ENCODE assay signal across 22 cellular contexts in the genomic region with DNA sequence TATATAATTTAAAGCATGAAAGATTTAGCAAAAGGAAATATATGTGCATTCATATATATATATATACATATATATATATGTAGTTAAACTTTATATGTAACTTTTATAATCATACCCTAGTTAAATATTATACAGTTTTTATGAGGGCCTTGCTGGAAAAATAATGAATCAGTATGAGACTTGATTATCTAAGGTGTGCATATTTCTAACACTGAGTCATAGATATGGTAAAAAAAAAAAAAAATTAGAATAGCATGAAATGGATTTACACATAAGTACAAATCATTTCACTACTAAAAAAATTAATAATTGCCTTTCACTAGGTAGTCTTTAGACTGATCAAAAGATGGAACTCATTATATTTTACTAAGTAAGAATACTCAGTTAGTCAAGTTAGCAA. TPM values are rescaled to one million over a fixed set of nuclear protein-coding genes. Genes with fewer than 3 reads are reported as not detected.
A peak's percentile ranks its signal among the peaks of the same experiment; 100 is the strongest.
DNase-seq lines count a peak whose midpoint lies in the region; ATAC-seq, FAIRE-seq and TF ChIP-seq lines count a peak whose summit lies in the region.
"Had no signal": no experiment of that assay in that cellular context is flagged by ENCODE, and none has a peak within 500 bp of the region (broad histone marks: within the 10 kb centered on the region; RNA-seq: fewer than 3 reads in every experiment).

No MANE protein-coding gene starts in this region.

- H3K9me2 ChIP-seq in MM.1S (replicated peaks; ENCODE audit: insufficient read depth, low read length) = no peaks in the 10 kb centered on the region

- peak overlapping the region; percentile 81 to 93 for H3K27ac ChIP-seq in right atrium auricular region
- peak overlapping the region in 4 of 10 donors; percentile 75 to 93 (median 90) for H3K27ac ChIP-seq in heart right ventricle
- H3K27ac ChIP-seq in body of pancreas = peak overlapping the region in 1 of 4 donors; percentile 73
- H3K27ac ChIP-seq in transverse colon = peak overlapping the region; percentile 87 to 93 (median 90)
- no peak overlapping the region for H3K27ac ChIP-seq in MM.1S (ENCODE audit: low read length)
- H3K27ac ChIP-seq: C4-2B, KMS-11, neutrophil had no signal

- TF ChIP-seq POLR2A in body of pancreas (IDR thresholded peaks at IDR 0.05) (no peak), transverse colon (IDR thresholded peaks at IDR 0.05) (no peak), GM12891 (IDR thresholded peaks at IDR 0.05; ENCODE audit: low read depth, low read length) (no peak)

- no peak for ATAC-seq in heart right ventricle
- peak; percentile 46 for ATAC-seq in body of pancreas
- ATAC-seq in left colon = peak; percentile 45
- no peak for ATAC-seq in GM21786 (IDR thresholded peaks at IDR 0.05; ENCODE audit: unreplicated experiment)

- no peak overlapping the region for H3K4me3 ChIP-seq in right atrium auricular region
- H3K4me3 ChIP-seq in heart right ventricle = no peak overlapping the region
- H3K4me3 ChIP-seq in body of pancreas = no peak overlapping the region
- peak overlapping the region in 1 of 4 donors; percentile 46 for H3K4me3 ChIP-seq in transverse colon
- no peak overlapping the region for H3K4me3 ChIP-seq in MM.1S (ENCODE audit: low read length)

- H3K36me3 ChIP-seq in right atrium auricular region (no peaks in the 10 kb centered on the region), heart right ventricle (peaks cover 0 to 12% (median 0%) of the 10 kb centered on the region in 9 donors), body of pancreas (replicated peaks in 1 of 2; ENCODE audit: insufficient read depth in 1 of 2, low read depth in 2 of 2) (no peaks in the 10 kb centered on the region), transverse colon (no peaks in the 10 kb centered on the region), MM.1S (replicated peaks; ENCODE audit: insufficient read depth, low read length) (no peaks in the 10 kb centered on the region)
- H3K36me3 ChIP-seq: esophagus squamous epithelium, lower lobe of right lung, neutrophil, vagina had no signal

- H4K20me1 ChIP-seq in MM.1S (ENCODE audit: insufficient read depth, low read length) = no peaks in the 10 kb centered on the region

- FAIRE-seq in GM12891 (lab: Jason Lieb, UNC) = no peak

- H3K27me3 ChIP-seq in right atrium auricular region = no peaks in the 10 kb centered on the region
- H3K27me3 ChIP-seq in heart right ventricle = no peaks in the 10 kb centered on the region
- H3K27me3 ChIP-seq in body of pancreas = no peaks in the 10 kb centered on the region
- no peaks in the 10 kb centered on the region for H3K27me3 ChIP-seq in transverse colon
- H3K27me3 ChIP-seq in MM.1S (replicated peaks; ENCODE audit: insufficient read depth, low read length) = no peaks in the 10 kb centered on the region
- H3K27me3 ChIP-seq: esophagus squamous epithelium, neutrophil, vagina had no signal

- no peak for TF ChIP-seq CTCF in right atrium auricular region (IDR thresholded peaks at IDR 0.05)
- TF ChIP-seq CTCF in heart right ventricle (IDR thresholded peaks at IDR 0.05) = no peak
- TF ChIP-seq CTCF in body of pancreas (IDR thresholded peaks at IDR 0.05) = no peak
- TF ChIP-seq CTCF in transverse colon (IDR thresholded peaks at IDR 0.05) = no peak
- no peak for TF ChIP-seq CTCF in MM.1S (IDR thresholded peaks at IDR 0.05; ENCODE audit: low read length)

- peaks cover 6% of the 10 kb centered on the region; the same call in 1 of the 2 replicates for H3F3A ChIP-seq in MM.1S (ENCODE audit: insufficient read depth, low read length)

- no peak overlapping the region for H3K9ac ChIP-seq in MM.1S (ENCODE audit: low read length)
- H3K9ac ChIP-seq: KMS-11 had no signal

- H2AFZ ChIP-seq in MM.1S (ENCODE audit: low read length) = no peak overlapping the region

- no peaks in the 10 kb centered on the region for H3K79me2 ChIP-seq in MM.1S (ENCODE audit: low read length)

- in situ Hi-C loops in transverse colon (cut with MboI; ENCODE audit: low pct_ligation_motif_present in 1 of 4, low pct_unique_long_range_greater_than_20kb in 1 of 4, low sequenced_read_pairs in 3 of 4) = loop anchor here in 1 of 4 donors (10.0 kb wide), 1 partner anchor 49 kb away; the partner anchor contains the start of gene DST

- no peak for TF ChIP-seq EP300 in transverse colon (IDR thresholded peaks at IDR 0.05; ENCODE audit: low read depth)

- H3K4me2 ChIP-seq in MM.1S (ENCODE audit: low read depth, low read length) = no peak overlapping the region
- H3K4me2 ChIP-seq: KMS-11 had no signal

- H3K4me1 ChIP-seq in right atrium auricular region (peaks cover 0 to 42% of the 10 kb centered on the region in 2 donors), heart right ventricle (peaks cover 0 to 48% (median 16%) of the 10 kb centered on the region in 9 donors), body of pancreas (peaks cover 11% of the 10 kb centered on the region), transverse colon (peaks cover 6 to 76% (median 35%) of the 10 kb centered on the region in 4 donors), MM.1S (ENCODE audit: low read length) (peaks cover 14% of the 10 kb centered on the region)

- H3K9me3 ChIP-seq in right atrium auricular region (no peaks in the 10 kb centered on the region), heart right ventricle (no peaks in the 10 kb centered on the region), body of pancreas (no peaks in the 10 kb centered on the region), transverse colon (no peaks in the 10 kb centered on the region), MM.1S (replicated peaks; ENCODE audit: insufficient read depth, low read length) (no peaks in the 10 kb centered on the region)
- H3K9me3 ChIP-seq: esophagus squamous epithelium, lower lobe of right lung, neutrophil, vagina had no signal

- DNase-seq in right atrium auricular region (ENCODE audit: low spot score) (no peak), heart right ventricle (no peak), body of pancreas (no peak), left colon (no peak), transverse colon (no peak), GM12891 (ENCODE audit: insufficient read length, low spot score) (no peak), MM.1S (no peak)
- DNase-seq: activated CD4-positive, CD25-positive, alpha-beta regulatory T cell treated with anti-CD3 and anti-CD28 coated beads, Interleukin-2, amount 50 U/mL, for 72 hours; activated naive CD4-positive, alpha-beta T cell treated with Interleukin-2 at 50 U/mL for 16 hours; activated T-cell treated with anti-CD3 and anti-CD28 coated beads, Interleukin-2, amount 50 U/mL, for 24 hours; amniotic stem cell; DMS 273 treated with DMSO at 0.1 percent for 48 hours; esophagus squamous epithelium; lower lobe of right lung; NCI-H1048; NCI-H1930; NCI-H446 had no signal

- intact Hi-C loops in heart right ventricle (cut with DNase I) (no loop called here), body of pancreas (cut with DNase I) (loop anchor here (10.0 kb wide), 1 partner anchor 49 kb away; the partner anchor contains the start of gene DST), left colon (cut with DNase I, micrococcal nuclease) (loop anchor here in 1 of 2 donors (10.0 kb wide), 1 partner anchor 59 kb away; no protein-coding TSS in a partner anchor), transverse colon (cut with DNase I; ENCODE audit: low total_unique reads) (no loop called here)

TF ChIP-seq in GM12891, 5 proteins besides CTCF, POLR2A, EP300 and RAD21:
- TF ChIP-seq SPI1 (IDR thresholded peaks at IDR 0.05; ENCODE audit: low read depth, low read length) (no peak), TAF1 (IDR thresholded peaks at IDR 0.05; ENCODE audit: low read depth, low read length) (no peak), POU2F2 (IDR thresholded peaks at IDR 0.05; ENCODE audit: low read depth, low read length) (no peak), PAX5 (IDR thresholded peaks at IDR 0.05; ENCODE audit: insufficient read depth, low read length, severe bottlenecking) (no peak), POLR2AphosphoS5 (IDR thresholded peaks at IDR 0.05; ENCODE audit: low read depth, low read length) (no peak)

RNA-seq across cellular contexts. Expression of gene DST, which starts 51.3 kb away (rescaled TPM):
- total RNA-seq in right atrium auricular region = 100 to 1,000 TPM; 257 to 285 TPM
- total RNA-seq in heart right ventricle = 100 to 1,000 TPM; 218 to 619 (median 514) TPM
- polyA plus RNA-seq in heart right ventricle = 100 to 1,000 TPM; 103 to 211 TPM
- 100 to 1,000 TPM; 105 to 117 TPM for total RNA-seq in body of pancreas
- 100 to 1,000 TPM; 179 to 332 TPM for total RNA-seq in left colon
- total RNA-seq in transverse colon = 100 to 1,000 TPM; 280 to 535 (median 428) TPM
- polyA plus RNA-seq in GM12891 (2012; ENCODE audit: low read depth, missing spikeins) = 30.5 TPM

Comparison
In these comparisons a context has a peak if more than half of its experiments do, and no peak if none do; other contexts are left out.
1. ATAC-seq: peak in body of pancreas (single experiment) and left colon (single experiment); none in heart right ventricle (0 of 8) and GM21786 (single experiment).